In the genomic region with DNA sequence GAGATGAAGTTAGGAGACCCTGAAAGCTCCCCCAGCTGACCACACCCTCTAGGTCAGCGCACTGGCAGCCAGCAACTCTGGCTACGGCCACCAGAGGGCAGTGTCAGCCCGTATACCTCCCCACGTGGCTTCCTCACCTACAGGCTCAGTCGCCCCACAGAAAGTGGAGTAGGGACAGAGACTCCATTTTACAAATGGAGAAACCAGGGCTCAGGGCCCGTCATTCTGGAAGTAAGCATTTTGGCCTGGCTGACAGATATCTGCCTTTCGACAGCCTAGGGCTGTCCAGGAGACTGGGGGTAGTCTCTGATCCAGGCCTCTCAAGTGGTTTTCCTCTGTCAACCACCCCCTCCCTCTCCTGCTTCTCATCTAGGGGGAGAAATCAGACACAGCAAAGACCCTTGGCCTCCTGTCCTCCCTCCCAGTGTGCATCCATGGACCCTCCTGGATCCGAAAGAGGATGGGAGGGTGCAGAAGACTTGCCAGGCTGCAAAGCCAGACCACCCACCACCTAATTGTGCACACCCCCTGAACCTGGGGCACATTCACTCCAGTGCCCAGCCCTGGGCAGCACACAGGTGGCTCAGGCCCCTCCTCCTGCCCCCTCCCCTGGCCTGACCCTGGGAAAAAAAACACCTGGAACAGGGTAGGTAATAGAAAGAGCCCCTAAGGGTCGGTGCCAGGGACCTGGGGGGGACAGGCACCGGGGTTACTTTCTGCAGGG, we compare ENCODE assay signal across 8 cellular contexts. TPM values are rescaled to one million over a fixed set of nuclear protein-coding genes. Genes with fewer than 3 reads are reported as not detected.
DNase-seq lines count a peak whose midpoint lies in the region; ATAC-seq and TF ChIP-seq lines count a peak whose summit lies in the region.

No MANE protein-coding gene starts in this region.

- no peaks in the 10 kb centered on the region for H3K9me3 Mint-ChIP-seq in activated T-cell treated with anti-CD3 and anti-CD28 coated beads, Interleukin-2, amount 50 U/mL, for 4 hours
- no peaks in the 10 kb centered on the region for H3K9me3 Mint-ChIP-seq in nephron

- H3K4me3 Mint-ChIP-seq in activated T-cell treated with anti-CD3 and anti-CD28 coated beads, Interleukin-2, amount 50 U/mL, for 4 hours: no peak overlapping the region
- H3K4me3 Mint-ChIP-seq in nephron: peak overlapping the region in 1 of 3 experiments; percentile 57

- no peaks in the 10 kb centered on the region for H3K36me3 Mint-ChIP-seq in activated T-cell treated with anti-CD3 and anti-CD28 coated beads, Interleukin-2, amount 50 U/mL, for 4 hours (ENCODE audit: insufficient read depth)
- no peaks in the 10 kb centered on the region for H3K36me3 Mint-ChIP-seq in nephron (ENCODE audit: low read depth)

- H3K27ac Mint-ChIP-seq in nephron: peak overlapping the region; percentile 33 to 72 (median 57)

- DNase-seq in GM12865 (ENCODE audit: low read depth): peak; percentile 87
- DNase-seq in KBM-7: peak; percentile 90
- DNase-seq in Peyer's patch: peak; percentile 77 to 92 (median 88)
- peak; percentile 78 for DNase-seq in activated T-cell treated with anti-CD3 and anti-CD28 coated beads, Interleukin-2, amount 50 U/mL, for 4 hours
- DNase-seq in fibroblast of mammary gland (ENCODE audit: low read depth): peak; percentile 73
- DNase-seq in stimulated activated naive CD4-positive, alpha-beta T cell (lab: John Stamatoyannopoulos, UW): peak; percentile 46 to 85 (median 72)

- peaks cover 7% of the 10 kb centered on the region for H3K4me1 Mint-ChIP-seq in activated T-cell treated with anti-CD3 and anti-CD28 coated beads, Interleukin-2, amount 50 U/mL, for 4 hours (ENCODE audit: low read depth)
- peaks cover 14% of the 10 kb centered on the region for H3K4me1 Mint-ChIP-seq in nephron

- TF ChIP-seq POLR2A in Peyer's patch (IDR thresholded peaks at IDR 0.05): no peak

- peaks cover 0 to 19% (median 6%) of the 10 kb centered on the region in 4 donors for H3K4me1 ChIP-seq in Peyer's patch

- in situ Hi-C loops in KBM-7 (cut with MboI; ENCODE audit: low pct_unique_long_range_greater_than_20kb, low sequenced_read_pairs): no loop called here

- H3K27me3 ChIP-seq in Peyer's patch: peaks cover 0 to 28% of the 10 kb centered on the region in 2 donors

- H3K9me3 ChIP-seq in Peyer's patch: no peaks in the 10 kb centered on the region

- H3K4me3 ChIP-seq in GM12865 (ENCODE audit: low read depth, low read length) (no peak overlapping the region), Peyer's patch (no peak overlapping the region), fibroblast of mammary gland (ENCODE audit: control insufficient read depth, low read depth, low read length) (no peak overlapping the region)

- H3K27me3 Mint-ChIP-seq in activated T-cell treated with anti-CD3 and anti-CD28 coated beads, Interleukin-2, amount 50 U/mL, for 4 hours (ENCODE audit: low read depth): peaks cover 35% of the 10 kb centered on the region
- H3K27me3 Mint-ChIP-seq in nephron (ENCODE audit: low read depth): peaks cover 54% of the 10 kb centered on the region

- TF ChIP-seq CTCF in GM12865 (IDR thresholded peaks at IDR 0.05; ENCODE audit: insufficient read depth, low read depth, low read length, missing control alignments) (peak; percentile 98), Peyer's patch (IDR thresholded peaks at IDR 0.05) (peak; percentile 85 to 99 (median 97)), fibroblast of mammary gland (conservative IDR thresholded peaks at IDR 0.05; ENCODE audit: control insufficient read depth, insufficient read depth, low read depth, low read length) (peak; percentile 98), nephron (IDR thresholded peaks at IDR 0.05; ENCODE audit: unreplicated experiment in 3 of 3) (peak; percentile 99 to 100 (median 99))

- peak; percentile 91 to 96 for ATAC-seq in activated T-cell treated with anti-CD3 and anti-CD28 coated beads, Interleukin-2, amount 50 U/mL, for 4 hours
- no peak for ATAC-seq in HG02884 (IDR thresholded peaks at IDR 0.05; ENCODE audit: unreplicated experiment)

- no peaks in the 10 kb centered on the region for H3K36me3 ChIP-seq in Peyer's patch

- H3K27ac ChIP-seq in Peyer's patch: no peak overlapping the region

RNA-seq across cellular contexts. Expression of gene HAP1, which starts 3.8 kb away (rescaled TPM):
- 1 to 10 TPM in 1 of 4 donors, under 1 TPM in 1, not detected in 2; 0.94 to 5.0 TPM for total RNA-seq in Peyer's patch
- under 1 TPM in 1 of 3 donors, not detected in 2; 0.18 TPM for total RNA-seq in activated T-cell treated with anti-CD3 and anti-CD28 coated beads, Interleukin-2, amount 50 U/mL, for 4 hours

RNA-seq across cellular contexts. Expression of gene GAST, which starts 26.1 kb away (rescaled TPM):
- not detected for total RNA-seq in Peyer's patch
- total RNA-seq in activated T-cell treated with anti-CD3 and anti-CD28 coated beads, Interleukin-2, amount 50 U/mL, for 4 hours: not detected

RNA-seq across cellular contexts. Expression of gene JUP, which starts 48.3 kb away (rescaled TPM):
- 100 to 1,000 TPM; 229 to 585 (median 505) TPM for total RNA-seq in Peyer's patch
- under 1 TPM; 0.86 to 0.98 (median 0.92) TPM for total RNA-seq in activated T-cell treated with anti-CD3 and anti-CD28 coated beads, Interleukin-2, amount 50 U/mL, for 4 hours

RNA-seq across cellular contexts. Expression of gene EIF1, which starts 49.6 kb away (rescaled TPM):
- 100 to 1,000 TPM; 123 to 226 (median 188) TPM for total RNA-seq in Peyer's patch
- total RNA-seq in activated T-cell treated with anti-CD3 and anti-CD28 coated beads, Interleukin-2, amount 50 U/mL, for 4 hours: 1,000 to 10,000 TPM; 1,373 to 1,742 (median 1,506) TPM

Comparison
In these comparisons a context has a peak if more than half of its experiments do, and no peak if none do; other contexts are left out.
1. RNA of gene JUP, which starts 48.3 kb away (total RNA-seq): 229 to 585 TPM in Peyer's patch; 0.86 to 0.98 TPM in activated T-cell treated with anti-CD3 and anti-CD28 coated beads, Interleukin-2, amount 50 U/mL, for 4 hours; every median in the first group is over 100 times any median in the second.
2. Peak in every context shown above with its lines, with median percentiles within 50 percentile points of each other: DNase-seq and CTCF ChIP-seq.